19 cellular contexts compared by ENCODE assay signal in the genomic region with DNA sequence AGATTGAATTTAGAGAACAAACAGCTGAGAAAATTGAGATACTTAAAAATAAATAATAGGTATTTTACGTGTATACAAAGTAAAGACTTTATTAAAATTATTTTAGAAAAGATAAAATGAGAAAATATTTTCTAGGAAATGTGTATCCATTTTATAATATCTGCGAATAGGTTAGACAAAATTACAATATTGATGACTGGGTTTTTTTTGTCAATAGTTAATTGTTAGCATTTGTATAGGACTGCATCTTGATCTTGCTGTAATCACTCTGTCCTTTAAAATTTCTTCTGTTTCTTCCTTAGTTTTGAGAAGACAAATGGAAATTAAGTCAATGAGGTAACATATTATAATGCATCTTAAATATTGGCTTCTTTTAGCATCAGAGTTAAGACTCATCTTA. TPM values are rescaled to one million over a fixed set of nuclear protein-coding genes. Genes with fewer than 3 reads are reported as not detected.
DNase-seq lines count a peak whose midpoint lies in the region; ATAC-seq, FAIRE-seq and TF ChIP-seq lines count a peak whose summit lies in the region.
"Had no signal": no experiment of that assay in that cellular context is flagged by ENCODE, and none has a peak within 500 bp of the region (broad histone marks: within the 10 kb centered on the region; RNA-seq: fewer than 3 reads in every experiment).

No MANE protein-coding gene starts in this region.

- DNase-seq in cardiac muscle cell (ENCODE audit: low read depth in 1 of 2, low spot score in 1 of 2) (no peak), Right ventricle myocardium inferior (ENCODE audit: missing footprints) (no peak), K562 (ENCODE audit: extremely low read depth in 1 of 4, low spot score in 3 of 4) (no peak), cerebellum (ENCODE audit: low spot score) (no peak), OCI-M1 (lab: John Stamatoyannopoulos, UW) (no peak)
- no peak for DNase-seq in activated T-cell treated with anti-CD3 and anti-CD28 coated beads, Interleukin-2, amount 50 U/mL, for 1 hour
- DNase-seq: BE2C; C1 segment of cervical spinal cord; CD8-positive, alpha-beta memory T cell; COR-L47; DMS 273 treated with DMSO at 0.1 percent for 48 hours; DMS53; DND-41; EL; GM23248 had no signal

- BruUV-seq in K562 (replicated peaks; lab: Mats Ljungman, UMichigan), result no TSS peak

- in situ Hi-C loops in K562 (cut with MboI), result no loop called here

- peak overlapping the region; percentile 97 for H3K27ac ChIP-seq in cardiac muscle cell
- H3K27ac ChIP-seq in K562 (ENCODE audit: extremely low read depth, low read depth, low read length), result no peak overlapping the region
- H3K27ac ChIP-seq in neutrophil, result peak overlapping the region; percentile 80
- H3K27ac ChIP-seq: 22Rv1, GM23248 had no signal

- no peaks in the 10 kb centered on the region for H3K9me1 ChIP-seq in K562 (ENCODE audit: control insufficient read depth, insufficient read depth, low read length)

- H3K9me3 ChIP-seq in cardiac muscle cell (ENCODE audit: low read depth) (no peaks in the 10 kb centered on the region), K562 (replicated peaks; ENCODE audit: control insufficient read depth, insufficient read depth, low read depth, low read length) (no peaks in the 10 kb centered on the region), neutrophil (no peaks in the 10 kb centered on the region)
- H3K9me3 ChIP-seq: BE2C, HAP-1 had no signal

- H3K4me1 ChIP-seq in cardiac muscle cell (ENCODE audit: low read depth) (peaks cover 92% of the 10 kb centered on the region), K562 (replicated peaks in 1 of 2; ENCODE audit: control insufficient read depth in 2 of 2, insufficient read depth in 2 of 2, low read length in 2 of 2) (peaks cover 0 to 17% of the 10 kb centered on the region in 2 experiments; a peak in 2 of 5 replicates), neutrophil (ENCODE audit: control insufficient read depth in 1 of 2, insufficient read depth in 1 of 2, low read depth in 1 of 2, low read length in 1 of 2) (peaks cover 74 to 78% of the 10 kb centered on the region in 2 experiments)
- H3K4me1 ChIP-seq: HAP-1 had no signal

- H3K4me3 ChIP-seq in cardiac muscle cell (no peak overlapping the region), K562 (no peak overlapping the region), neutrophil (ENCODE audit: low read depth in 1 of 2, low read length in 1 of 2) (no peak overlapping the region)
- H3K4me3 ChIP-seq: GM23248, HAP-1 had no signal

- no peaks in the 10 kb centered on the region for H4K20me1 ChIP-seq in K562 (replicated peaks; ENCODE audit: control insufficient read depth, insufficient read depth, low read length)

- ATAC-seq in Right ventricle myocardium inferior (no peak), K562 (no peak)

- no peak for TF ChIP-seq POLR2A in K562 (conservative IDR thresholded peaks at IDR 0.05)

- TF ChIP-seq CTCF in cardiac muscle cell (IDR thresholded peaks at IDR 0.05; ENCODE audit: low read depth, low read length), result no peak
- TF ChIP-seq CTCF in K562 (IDR thresholded peaks at IDR 0.05 in 2 of 3, conservative IDR thresholded peaks at IDR 0.05 in 1 of 3; ENCODE audit: insufficient read depth in 2 of 3, low read depth in 1 of 3, low read length in 3 of 3), result no peak
- TF ChIP-seq CTCF in neutrophil (IDR thresholded peaks at IDR 0.05), result no peak

- POLR2A ChIA-PET in K562 (lab: Yijun Ruan, JAX), result interaction anchor here (1.3 kb wide), 1 partner anchor 10 kb away, joined by 3 read pairs; no protein-coding TSS in a partner anchor

- intact Hi-C loops in Right ventricle myocardium inferior (cut with DNase I), result no loop called here
- intact Hi-C loops in K562 (cut with micrococcal nuclease), result no loop called here

- no peak overlapping the region for H2AFZ ChIP-seq in K562 (ENCODE audit: low read depth, low read length)
- H2AFZ ChIP-seq: GM23248 had no signal

- TF ChIP-seq EP300 in K562 (IDR thresholded peaks at IDR 0.05; ENCODE audit: low read length), result no peak

- TF ChIP-seq RAD21 in K562 (CRISPR knock-in tag; conservative IDR thresholded peaks at IDR 0.05 in 1 of 2, IDR thresholded peaks at IDR 0.05 in 1 of 2), result no peak

- H3K4me2 ChIP-seq in K562 (ENCODE audit: insufficient read depth, low read length), result no peak overlapping the region

- no peak for FAIRE-seq in K562 (lab: Jason Lieb, UNC)
- FAIRE-seq: GM12891 had no signal

- H3K36me3 ChIP-seq in cardiac muscle cell (no peaks in the 10 kb centered on the region), K562 (ENCODE audit: control insufficient read depth, insufficient read depth, low read length) (no peaks in the 10 kb centered on the region), neutrophil (no peaks in the 10 kb centered on the region)
- H3K36me3 ChIP-seq: BE2C, HAP-1 had no signal

- 26% methylated on average over 2 of the region's 2 CpGs for WGBS in K562 (ENCODE audit: insufficient coverage, low coverage, missing lambda C conversion rate)

- CTCF ChIA-PET in K562 (lab: Yijun Ruan, JAX; ENCODE audit: low intra/inter-chr PET ratio), result no interaction called here

- no peak overlapping the region for H3K9ac ChIP-seq in K562 (ENCODE audit: insufficient read depth in 1 of 2, low read depth in 2 of 2, low read length in 2 of 2)
- H3K9ac ChIP-seq: GM23248 had no signal

- H3K79me2 ChIP-seq in K562 (ENCODE audit: control insufficient read depth, insufficient read depth, low read length), result no peaks in the 10 kb centered on the region; the same call in 2 of the 3 replicates

- no peaks in the 10 kb centered on the region for H3K27me3 ChIP-seq in cardiac muscle cell
- H3K27me3 ChIP-seq in K562 (ENCODE audit: control insufficient read depth in 2 of 2, insufficient read depth in 2 of 2, low read length in 2 of 2), result no peaks in the 10 kb centered on the region
- no peaks in the 10 kb centered on the region for H3K27me3 ChIP-seq in neutrophil
- H3K27me3 ChIP-seq: BE2C had no signal

TF ChIP-seq in K562, 482 proteins besides CTCF, POLR2A, EP300 and RAD21:
- no peak for TF ChIP-seq BRD9 (IDR thresholded peaks at IDR 0.05; ENCODE audit: low read depth, partially characterized antibody)
- TF ChIP-seq ZNF316 (IDR thresholded peaks at IDR 0.05), result peak; percentile 62
- TF ChIP-seq C11orf30 (IDR thresholded peaks at IDR 0.05; ENCODE audit: low read depth), result peak; percentile 30; the same call in 1 of the 2 replicates
- TF ChIP-seq ZNF395 (CRISPR knock-in tag; IDR thresholded peaks at IDR 0.05), result no peak

RNA-seq across cellular contexts. Expression of gene MEF2A, which starts 50.3 kb away (rescaled TPM):
- total RNA-seq in cardiac muscle cell (226 and 556 TPM in 2 replicates), Right ventricle myocardium inferior (135 TPM), K562 (2014; rRNA removed) (7.7 and 7.8 TPM in 2 replicates), K562 (2014; rRNA removed; fragmentation: Illumina TruSeq; extraction: Trizol) (10.6 and 10.7 TPM in 2 replicates), K562 (2015; rRNA removed; fragmentation: Illumina TruSeq; extraction: Trizol) (7.6 and 8.3 TPM in 2 replicates), K562 (2021) (9.6 and 10.9 TPM in 2 replicates), cerebellum (46.9 TPM)
- polyA plus RNA-seq in cardiac muscle cell (91.7 and 168 TPM in 2 replicates), K562 (2011; rRNA removed) (8.8 and 9.7 TPM in 2 replicates), K562 (2014; fragmentation: Illumina TruSeq; extraction: Trizol) (8.7 and 9.1 TPM in 2 replicates), K562 (2014; fragmentation: Nextera tagmentation; extraction: Ambion mirVana) (1 to 10 TPM; 1.6 to 2.1 TPM), K562 (2014; rRNA removed) (7.6 and 18.7 TPM in 2 replicates)
- total RNA-seq in K562 (2011; cell fraction: chromatin; rRNA removed; ENCODE audit: low replicate concordance), result 8.8 and 37.5 TPM in 2 replicates
- total RNA-seq in K562 (2011; cell fraction: nucleolus; rRNA removed), result 4.5 and 5.9 TPM in 2 replicates
- total RNA-seq in K562 (2011; cell fraction: nucleoplasm; rRNA removed), result 6.2 and 9.9 TPM in 2 replicates
- polyA plus RNA-seq in K562 (2011; cell fraction: cytosol; rRNA removed), result 5.3 and 5.4 TPM in 2 replicates
- 14.6 and 15.6 TPM in 2 replicates for polyA plus RNA-seq in K562 (2011; cell fraction: nucleus; rRNA removed)
- polyA plus RNA-seq in K562 (2012), result 5.6 and 7.3 TPM in 2 replicates
- 8.9 and 9.9 TPM in 2 replicates for polyA minus RNA-seq in K562 (2011; rRNA and poly(A)+ RNA removed)
- polyA minus RNA-seq in K562 (2011; cell fraction: cytosol; rRNA and poly(A)+ RNA removed), result 5.5 and 6.5 TPM in 2 replicates
- polyA minus RNA-seq in K562 (2011; cell fraction: nucleus; rRNA and poly(A)+ RNA removed), result 11.2 and 14.4 TPM in 2 replicates
